Comparison of ENCODE assay signal across 18 cellular contexts in the genomic region with DNA sequence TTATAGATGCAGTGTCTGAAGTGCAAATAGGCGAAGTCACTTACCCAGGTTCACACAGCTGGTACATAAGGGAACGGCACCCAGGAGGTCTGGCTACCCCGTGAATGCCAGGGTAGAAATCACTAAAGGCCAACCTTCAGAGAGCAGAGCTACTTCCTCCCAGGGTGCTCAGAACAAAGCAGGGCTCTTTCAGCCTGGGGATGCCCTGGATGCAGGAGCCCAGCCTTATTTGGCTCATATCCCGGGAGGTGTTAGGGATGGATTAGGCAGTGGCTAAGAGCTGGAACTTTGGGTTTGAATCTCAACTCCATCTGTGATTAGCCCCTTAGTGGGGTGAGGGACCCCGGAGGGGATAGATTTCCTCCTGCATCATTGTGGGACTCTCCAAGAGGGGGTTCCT. TPM values are rescaled to one million over a fixed set of nuclear protein-coding genes. Genes with fewer than 3 reads are reported as not detected.
DNase-seq lines count a peak whose midpoint lies in the region; ATAC-seq and TF ChIP-seq lines count a peak whose summit lies in the region.
"Had no signal": no experiment of that assay in that cellular context is flagged by ENCODE, and none has a peak within 500 bp of the region (broad histone marks: within the 10 kb centered on the region; RNA-seq: fewer than 3 reads in every experiment).

No MANE protein-coding gene starts in this region.

- no peak overlapping the region for H3K27ac ChIP-seq in SJCRH30
- H3K27ac ChIP-seq: Peyer's patch, SK-N-MC had no signal

- H3K36me3 ChIP-seq in SJCRH30, result no peaks in the 10 kb centered on the region
- H3K36me3 ChIP-seq: Peyer's patch had no signal

- H3K9me3 Mint-ChIP-seq in stimulated activated naive B cell treated with anti-CD40 and anti-IgM and Interleukin-4, amounts not matched to agents 10 μg/mL and 1 μg/mL and 100 μg/mL, for 72 hours, result no peaks in the 10 kb centered on the region
- H3K9me3 Mint-ChIP-seq: CD14-positive monocyte had no signal

- TF ChIP-seq POLR2A in GM18505 (IDR thresholded peaks at IDR 0.05; ENCODE audit: borderline replicate concordance, extremely low read depth, insufficient read depth, insufficient read length), result no peak

- H3K4me1 Mint-ChIP-seq in stimulated activated naive B cell treated with anti-CD40 and anti-IgM and Interleukin-4, amounts not matched to agents 10 μg/mL and 1 μg/mL and 100 μg/mL, for 72 hours, result peaks cover 2 to 5% of the 10 kb centered on the region in 2 donors

- H3K4me1 ChIP-seq in SJCRH30, result peaks cover 35% of the 10 kb centered on the region
- H3K4me1 ChIP-seq: Peyer's patch had no signal

- H3K36me3 Mint-ChIP-seq in stimulated activated naive B cell treated with anti-CD40 and anti-IgM and Interleukin-4, amounts not matched to agents 10 μg/mL and 1 μg/mL and 100 μg/mL, for 72 hours, result no peaks in the 10 kb centered on the region
- H3K36me3 Mint-ChIP-seq: CD14-positive monocyte had no signal

- H3K27me3 Mint-ChIP-seq in stimulated activated naive B cell treated with anti-CD40 and anti-IgM and Interleukin-4, amounts not matched to agents 10 μg/mL and 1 μg/mL and 100 μg/mL, for 72 hours, result peaks cover 8 to 15% of the 10 kb centered on the region in 2 donors

- no peaks in the 10 kb centered on the region for H3K9me3 ChIP-seq in SJCRH30 (replicated peaks)
- H3K9me3 ChIP-seq: Peyer's patch had no signal

- H3K27me3 ChIP-seq in SJCRH30, result no peaks in the 10 kb centered on the region
- H3K27me3 ChIP-seq: Peyer's patch had no signal

- no peak for ATAC-seq in stimulated activated naive B cell treated with anti-CD40 and anti-IgM and Interleukin-4, amounts not matched to agents 10 μg/mL and 1 μg/mL and 100 μg/mL, for 72 hours (replicated peaks)
- ATAC-seq in GM18505 (IDR thresholded peaks at IDR 0.05; ENCODE audit: unreplicated experiment) (no peak), HG03159 (IDR thresholded peaks at IDR 0.05; ENCODE audit: unreplicated experiment) (no peak)
- ATAC-seq: Right ventricle myocardium inferior had no signal

- no peak overlapping the region for H3K4me3 Mint-ChIP-seq in stimulated activated naive B cell treated with anti-CD40 and anti-IgM and Interleukin-4, amounts not matched to agents 10 μg/mL and 1 μg/mL and 100 μg/mL, for 72 hours
- H3K4me3 Mint-ChIP-seq: CD14-positive monocyte had no signal

- H3K4me3 ChIP-seq in SJCRH30, result no peak overlapping the region
- H3K4me3 ChIP-seq: Peyer's patch, SK-N-MC had no signal

- DNase-seq in NCI-H2227 (lab: John Stamatoyannopoulos, UW; ENCODE audit: unreplicated experiment) (peak; percentile 5), NCI-H2227 treated with DMSO at 0.1 percent for 48 hours (lab: John Stamatoyannopoulos, UW) (no peak), NCI-H1092 (lab: John Stamatoyannopoulos, UW) (peak; percentile 39), SJCRH30 (peak; percentile 60 to 78), NCI-H1105 (lab: John Stamatoyannopoulos, UW) (no peak)
- DNase-seq in stimulated activated naive B cell treated with anti-CD40 and anti-IgM and Interleukin-4, amounts not matched to agents 10 μg/mL and 1 μg/mL and 100 μg/mL, for 72 hours, result no peak
- DNase-seq: 8988T, GF-D8, H7, NCI-H1417, NCI-H187, NCI-H2171 treated with DMSO at 0.1 percent for 48 hours, Peyer's patch had no signal

- peak overlapping the region; percentile 17 for H3K27ac Mint-ChIP-seq in stimulated activated naive B cell treated with anti-CD40 and anti-IgM and Interleukin-4, amounts not matched to agents 10 μg/mL and 1 μg/mL and 100 μg/mL, for 72 hours
- H3K27ac Mint-ChIP-seq: CD14-positive monocyte had no signal

RNA-seq across cellular contexts. Expression of gene ASPHD2, which starts 33.1 kb away (rescaled TPM):
- total RNA-seq in SJCRH30 (2014; rRNA removed; shearing (Covaris generic)), result 3.5 and 4.0 TPM in 2 replicates

Comparison
In these comparisons a context has a peak if more than half of its experiments do, and no peak if none do; other contexts are left out.
1. DNase-seq: peak in NCI-H2227 (single experiment), NCI-H1092 (single experiment) and SJCRH30 (2 of 2); none in NCI-H2227 treated with DMSO at 0.1 percent for 48 hours (single experiment), stimulated activated naive B cell treated with anti-CD40 and anti-IgM and Interleukin-4, amounts not matched to agents 10 μg/mL and 1 μg/mL and 100 μg/mL, for 72 hours (single experiment) and NCI-H1105 (single experiment).